ENCODE assay signal across 8 cellular contexts in the genomic region with DNA sequence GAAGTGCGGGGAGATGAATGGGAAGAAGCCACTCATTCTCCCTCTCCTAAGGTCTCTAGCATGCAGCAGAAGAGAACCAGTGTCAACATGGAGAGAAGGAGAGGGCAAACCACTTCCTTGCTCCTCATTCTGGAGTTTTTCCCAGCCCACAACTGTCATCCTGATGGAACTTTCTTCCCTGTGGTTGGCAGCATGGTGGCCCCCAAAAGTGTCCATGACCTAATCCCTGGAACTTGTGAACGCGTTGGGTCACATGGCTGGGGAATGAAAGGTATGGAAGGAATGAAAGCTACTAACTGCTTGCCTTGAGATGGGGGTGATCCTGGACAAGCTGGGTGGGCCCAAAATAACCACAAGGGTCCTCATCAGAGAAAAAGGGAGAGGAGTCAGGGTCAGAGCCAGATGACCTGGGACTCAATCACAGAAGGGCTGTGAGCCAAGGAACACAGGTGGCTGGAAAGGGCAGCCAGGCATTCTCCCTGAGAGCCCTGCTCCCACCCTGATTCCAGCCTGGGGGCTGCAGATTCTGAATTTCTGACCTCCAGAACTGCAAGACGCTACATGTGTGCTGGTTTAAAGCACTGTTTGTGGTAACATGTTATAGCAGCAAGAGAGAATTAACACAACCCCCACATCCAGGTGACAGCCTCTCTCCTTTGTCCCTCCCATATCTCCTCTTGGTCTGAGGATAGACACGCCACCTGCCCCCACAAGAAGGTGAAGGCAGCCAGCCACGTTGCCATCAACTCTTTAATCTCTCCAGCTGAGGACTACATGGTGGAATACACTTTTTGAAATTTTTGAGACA.
DNase-seq lines count a peak whose midpoint lies in the region; ATAC-seq and TF ChIP-seq lines count a peak whose summit lies in the region.

No MANE protein-coding gene starts in this region.

- H3K27me3 ChIP-seq in layer of hippocampus (ENCODE audit: control insufficient read depth, insufficient read depth, low read length) = no peaks in the 10 kb centered on the region
- H3K27me3 ChIP-seq in tibial artery = no peaks in the 10 kb centered on the region

- POLR2A ChIA-PET in activated CD4-positive, alpha-beta T cell treated with anti-CD3 and anti-CD28 coated beads for 36 hours (lab: Charles Lee) = interaction anchor here (0.6 kb wide), 4 partner anchors 69 to 325 kb away, joined by 3 read pairs; partner anchors contain the start of gene ABHD12

- intact Hi-C loops in activated CD4-positive, alpha-beta T cell treated with anti-CD3 and anti-CD28 coated beads for 36 hours (cut with DNase I, micrococcal nuclease) = loop anchor here (1.0 to 10.0 kb wide), 9 partner anchors 62 to 364 kb away; partner anchors contain the start of genes ABHD12 (in 2 of the 2), ACSS1 (in 1 of the 2), APMAP (in 1 of the 2) and CST7 (in 1 of the 2)
- intact Hi-C loops in tibial artery (cut with DNase I; ENCODE audit: low total_unique reads) = loop anchor here (5.0 kb wide), 1 partner anchor 86 kb away; no protein-coding TSS in a partner anchor

- H3K27me3 Mint-ChIP-seq in activated CD4-positive, alpha-beta T cell treated with anti-CD3 and anti-CD28 coated beads for 36 hours = no peaks in the 10 kb centered on the region
- no peaks in the 10 kb centered on the region for H3K27me3 Mint-ChIP-seq in activated naive CD8-positive, alpha-beta T cell treated with anti-CD3 and anti-CD28 coated beads, Interleukin-2, amount 50 U/mL, for 24 hours

- H3K4me1 Mint-ChIP-seq in activated CD4-positive, alpha-beta T cell treated with anti-CD3 and anti-CD28 coated beads for 36 hours = peaks cover 35% of the 10 kb centered on the region
- H3K4me1 Mint-ChIP-seq in activated naive CD8-positive, alpha-beta T cell treated with anti-CD3 and anti-CD28 coated beads, Interleukin-2, amount 50 U/mL, for 24 hours = peaks cover 39% of the 10 kb centered on the region

- H3K9me3 ChIP-seq in tibial artery = no peaks in the 10 kb centered on the region

- no peaks in the 10 kb centered on the region for H3K9me3 Mint-ChIP-seq in activated CD4-positive, alpha-beta T cell treated with anti-CD3 and anti-CD28 coated beads for 36 hours (ENCODE audit: low read depth)
- H3K9me3 Mint-ChIP-seq in activated naive CD8-positive, alpha-beta T cell treated with anti-CD3 and anti-CD28 coated beads, Interleukin-2, amount 50 U/mL, for 24 hours = no peaks in the 10 kb centered on the region

- H3K36me3 Mint-ChIP-seq in activated CD4-positive, alpha-beta T cell treated with anti-CD3 and anti-CD28 coated beads for 36 hours (ENCODE audit: low read depth) = peaks cover 5% of the 10 kb centered on the region
- peaks cover 4% of the 10 kb centered on the region for H3K36me3 Mint-ChIP-seq in activated naive CD8-positive, alpha-beta T cell treated with anti-CD3 and anti-CD28 coated beads, Interleukin-2, amount 50 U/mL, for 24 hours (ENCODE audit: low read depth)

- H3K4me1 ChIP-seq in tibial artery = peaks cover 0 to 30% (median 19%) of the 10 kb centered on the region in 4 donors

- peak overlapping the region in 1 of 2 donors; percentile 28 for H3K4me3 ChIP-seq in tibial artery

- CTCF ChIA-PET in activated CD4-positive, alpha-beta T cell treated with anti-CD3 and anti-CD28 coated beads for 36 hours (lab: Charles Lee) = interaction anchor here (1.0 to 1.6 kb wide), 4 partner anchors 11 to 96 kb away, joined by 3 to 6 read pairs (median 4); partner anchors contain the start of gene GINS1

- H3K27ac Mint-ChIP-seq in activated CD4-positive, alpha-beta T cell treated with anti-CD3 and anti-CD28 coated beads for 36 hours = peak overlapping the region; percentile 94
- peak overlapping the region; percentile 91 for H3K27ac Mint-ChIP-seq in activated naive CD8-positive, alpha-beta T cell treated with anti-CD3 and anti-CD28 coated beads, Interleukin-2, amount 50 U/mL, for 24 hours

- no peak for DNase-seq in activated CD4-positive, alpha-beta T cell treated with anti-CD3 and anti-CD28 coated beads for 36 hours
- DNase-seq in activated CD4-positive, alpha-beta T cell treated with anti-CD3 and anti-CD28 coated beads, Interleukin-2, amount 50 U/mL, for 4 hours = no peak
- DNase-seq in activated naive CD8-positive, alpha-beta T cell treated with anti-CD3 and anti-CD28 coated beads, Interleukin-2, amount 50 U/mL, for 24 hours = no peak
- peak; percentile 22 to 60 for DNase-seq in tibial artery
- no peak for DNase-seq in NCI-H146 treated with DMSO at 0.1 percent for 48 hours (lab: John Stamatoyannopoulos, UW; ENCODE audit: unreplicated experiment)
- DNase-seq in NCI-H2081 (lab: John Stamatoyannopoulos, UW) = no peak

- peak overlapping the region; percentile 59 for H3K4me3 Mint-ChIP-seq in activated CD4-positive, alpha-beta T cell treated with anti-CD3 and anti-CD28 coated beads for 36 hours
- peak overlapping the region; percentile 69 for H3K4me3 Mint-ChIP-seq in activated naive CD8-positive, alpha-beta T cell treated with anti-CD3 and anti-CD28 coated beads, Interleukin-2, amount 50 U/mL, for 24 hours

- no peak for TF ChIP-seq CTCF in tibial artery (IDR thresholded peaks at IDR 0.05)

- H3K36me3 ChIP-seq in tibial artery = peaks cover 0 to 38% (median 0%) of the 10 kb centered on the region in 3 donors

- no peak for ATAC-seq in activated CD4-positive, alpha-beta T cell treated with anti-CD3 and anti-CD28 coated beads for 36 hours
- no peak for ATAC-seq in activated naive CD8-positive, alpha-beta T cell treated with anti-CD3 and anti-CD28 coated beads, Interleukin-2, amount 50 U/mL, for 24 hours
- no peak for ATAC-seq in HG02623 (IDR thresholded peaks at IDR 0.05; ENCODE audit: unreplicated experiment)

- peak overlapping the region; percentile 39 for H3K27ac ChIP-seq in layer of hippocampus (ENCODE audit: low read depth, low read length)
- peak overlapping the region; percentile 42 to 50 for H3K27ac ChIP-seq in tibial artery

Comparison
In these comparisons a context has a peak if more than half of its experiments do, and no peak if none do; other contexts are left out.
1. DNase-seq: peak in tibial artery (2 of 2); none in activated CD4-positive, alpha-beta T cell treated with anti-CD3 and anti-CD28 coated beads for 36 hours (single experiment), activated CD4-positive, alpha-beta T cell treated with anti-CD3 and anti-CD28 coated beads, Interleukin-2, amount 50 U/mL, for 4 hours (0 of 2), activated naive CD8-positive, alpha-beta T cell treated with anti-CD3 and anti-CD28 coated beads, Interleukin-2, amount 50 U/mL, for 24 hours (single experiment), NCI-H146 treated with DMSO at 0.1 percent for 48 hours (single experiment) and NCI-H2081 (0 of 2).